8 cellular contexts compared by ENCODE assay signal in genomic region chr4:112765317-112765989, GRCh38.
DNase-seq lines count a peak whose midpoint lies in the region; ATAC-seq and TF ChIP-seq lines count a peak whose summit lies in the region.

No MANE protein-coding gene starts in this region.

- H3K9me3 ChIP-seq in WERI-Rb-1 (ENCODE audit: severe bottlenecking) (no peaks in the 10 kb centered on the region), iPS-20b (ENCODE audit: insufficient read depth, low read depth, low read length) (no peaks in the 10 kb centered on the region)

- H3K27ac ChIP-seq in WERI-Rb-1: no peak overlapping the region
- H3K27ac ChIP-seq in iPS-20b (ENCODE audit: low read length): no peak overlapping the region

- H3K9ac ChIP-seq in iPS-20b (ENCODE audit: low read depth, low read length): peak overlapping the region; percentile 14; the same call in 1 of the 2 replicates

- H3K36me3 ChIP-seq in WERI-Rb-1: no peaks in the 10 kb centered on the region
- H3K36me3 ChIP-seq in iPS-20b (ENCODE audit: insufficient read depth, low read depth, low read length): no peaks in the 10 kb centered on the region

- H3K27me3 ChIP-seq in WERI-Rb-1 (ENCODE audit: insufficient read depth, low read depth, severe bottlenecking) (no peaks in the 10 kb centered on the region), iPS-20b (ENCODE audit: insufficient read depth, low read length) (no peaks in the 10 kb centered on the region)

- DNase-seq in DMS114 treated with DMSO at 0.1 percent for 48 hours (lab: John Stamatoyannopoulos, UW; ENCODE audit: unreplicated experiment) (peak; percentile 43), Kasumi-1 (lab: John Stamatoyannopoulos, UW) (peak; percentile 76 to 81), WERI-Rb-1 (no peak), NCI-H1930 (lab: John Stamatoyannopoulos, UW) (no peak), DMS79 treated with DMSO at 0.1 percent for 48 hours (lab: John Stamatoyannopoulos, UW) (no peak)

- peaks cover 6% of the 10 kb centered on the region; the same call in 1 of the 2 replicates for H3K4me1 ChIP-seq in iPS-20b (ENCODE audit: insufficient read depth, low read length)

- TF ChIP-seq CTCF in WERI-Rb-1 (IDR thresholded peaks at IDR 0.05; ENCODE audit: low read depth, low read length): peak; percentile 52

- peak; percentile 66 for ATAC-seq in GM19351 (IDR thresholded peaks at IDR 0.05; ENCODE audit: unreplicated experiment)
- ATAC-seq in HG03108 (IDR thresholded peaks at IDR 0.05; ENCODE audit: unreplicated experiment): no peak

- H3K4me3 ChIP-seq in WERI-Rb-1 (ENCODE audit: low read depth, low read length) (no peak overlapping the region), iPS-20b (ENCODE audit: low read length) (peak overlapping the region; percentile 24; the same call in 1 of the 2 replicates)

Comparison
In these comparisons a context has a peak if more than half of its experiments do, and no peak if none do; other contexts are left out.
1. DNase-seq: peak in DMS114 treated with DMSO at 0.1 percent for 48 hours (single experiment) and Kasumi-1 (2 of 2); none in WERI-Rb-1 (single experiment), NCI-H1930 (0 of 2) and DMS79 treated with DMSO at 0.1 percent for 48 hours (single experiment).